ENCODE assay signal across 8 cellular contexts in the genomic region with DNA sequence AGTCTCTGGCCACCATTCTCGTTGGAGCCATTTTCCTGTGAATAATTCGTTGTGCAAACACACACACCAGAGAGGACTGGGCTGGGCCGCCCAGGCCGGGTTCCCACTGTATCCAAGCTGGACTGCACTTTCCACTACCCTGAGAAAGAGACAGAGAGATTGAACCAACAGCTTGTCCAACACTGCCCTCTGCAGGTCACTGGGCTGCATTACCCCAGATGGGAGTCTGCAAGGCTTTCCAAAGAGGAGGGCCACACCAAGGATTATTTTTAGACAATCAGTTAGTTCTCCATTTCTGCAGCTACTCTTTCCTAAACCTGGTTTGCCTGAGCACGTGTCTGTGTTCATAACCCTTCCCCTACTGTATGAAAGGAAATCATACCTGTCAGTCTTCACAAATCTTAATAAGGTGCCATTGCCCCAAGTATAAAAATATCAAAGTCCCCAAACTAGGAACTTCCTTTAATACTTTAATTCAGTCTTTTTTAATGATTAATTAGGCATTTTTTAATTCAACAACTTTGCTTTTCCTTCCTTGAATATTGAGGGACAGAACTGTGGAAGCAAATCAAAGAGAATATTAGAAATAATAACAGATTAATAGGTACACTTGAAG. TPM values are rescaled to one million over a fixed set of nuclear protein-coding genes. Genes with fewer than 3 reads are reported as not detected.
DNase-seq lines count a peak whose midpoint lies in the region; ATAC-seq and TF ChIP-seq lines count a peak whose summit lies in the region.

No MANE protein-coding gene starts in this region.

- DNase-seq in ELR (ENCODE audit: low read depth) (peak; percentile 84), HFFc6 (peak; percentile 78), NCI-H146 treated with DMSO at 0.1 percent for 48 hours (lab: John Stamatoyannopoulos, UW; ENCODE audit: unreplicated experiment) (peak; percentile 19), T-helper 22 cell (ENCODE audit: low read depth) (peak; percentile 32), ascending aorta (ENCODE audit: low spot score in 2 of 2) (peak; percentile 45 to 95), hepatocyte (ENCODE audit: low spot score) (peak; percentile 91), sciatic nerve (ENCODE audit: low spot score) (peak; percentile 94)

- H3K9me3 ChIP-seq in ascending aorta (no peaks in the 10 kb centered on the region), hepatocyte (ENCODE audit: low read depth) (no peaks in the 10 kb centered on the region)

- H3K27ac Mint-ChIP-seq in HFFc6 = no peak overlapping the region

- no peaks in the 10 kb centered on the region; the same call in 1 of the 2 replicates for H3K27me3 Mint-ChIP-seq in HFFc6 (ENCODE audit: insufficient read depth)

- TF ChIP-seq CTCF in HFFc6 (IDR thresholded peaks at IDR 0.05) (peak; percentile 99), ascending aorta (IDR thresholded peaks at IDR 0.05) (peak; percentile 96 to 97 (median 96)), hepatocyte (IDR thresholded peaks at IDR 0.05; ENCODE audit: poor library complexity) (peak; percentile 96)

- whole genome bisulfite sequencing in hepatocyte (ENCODE audit: low lambda C conversion rate, missing lambda C conversion rate) = 7% methylated on average over 5 of the region's 5 CpGs

- H3K36me3 Mint-ChIP-seq in HFFc6 (ENCODE audit: low read depth) = no peaks in the 10 kb centered on the region

- H3K4me1 ChIP-seq in ascending aorta (peaks cover 3 to 30% of the 10 kb centered on the region in 2 donors), hepatocyte (ENCODE audit: insufficient read depth) (peaks cover 4% of the 10 kb centered on the region)

- ATAC-seq in sciatic nerve (peak; percentile 95), GM21381 (IDR thresholded peaks at IDR 0.05; ENCODE audit: unreplicated experiment) (no peak)

- no peaks in the 10 kb centered on the region for H3K27me3 ChIP-seq in ascending aorta
- H3K27me3 ChIP-seq in hepatocyte = no peaks in the 10 kb centered on the region

- H4K20me1 ChIP-seq in hepatocyte (ENCODE audit: insufficient read depth, poor library complexity, severe bottlenecking) = no peaks in the 10 kb centered on the region

- peaks cover 31% of the 10 kb centered on the region for H3K4me1 Mint-ChIP-seq in HFFc6 (ENCODE audit: low read depth)

- H3K9me2 ChIP-seq in hepatocyte (replicated peaks; ENCODE audit: insufficient read depth) = no peaks in the 10 kb centered on the region

- no peak overlapping the region for H3K4me2 ChIP-seq in hepatocyte

- H3K4me3 ChIP-seq in ascending aorta = no peak overlapping the region
- H3K4me3 ChIP-seq in hepatocyte = no peak overlapping the region

- no peak overlapping the region for H3K4me3 Mint-ChIP-seq in HFFc6

- no peaks in the 10 kb centered on the region for H3K9me3 Mint-ChIP-seq in HFFc6

- intact Hi-C loops in ascending aorta (cut with DNase I) = loop anchor here (1.0 to 10.0 kb wide), 4 partner anchors 44 to 704 kb away; no protein-coding TSS in a partner anchor
- intact Hi-C loops in sciatic nerve (cut with DNase I) = loop anchor here (5.0 kb wide), 2 partner anchors 42 to 87 kb away; no protein-coding TSS in a partner anchor

- H3K36me3 ChIP-seq in ascending aorta (no peaks in the 10 kb centered on the region), hepatocyte (replicated peaks; ENCODE audit: insufficient read depth, low read depth) (no peaks in the 10 kb centered on the region)

- H2AFZ ChIP-seq in hepatocyte = peak overlapping the region; percentile 11

- peak overlapping the region; percentile 69 to 73 for H3K27ac ChIP-seq in ascending aorta
- H3K27ac ChIP-seq in hepatocyte = no peak overlapping the region

- H3K79me2 ChIP-seq in hepatocyte = no peaks in the 10 kb centered on the region

RNA-seq across cellular contexts. Expression of a gene that starts 13.3 kb away (rescaled TPM):
- total RNA-seq in HFFc6 (2021; fragmentation: NEBNext Ultra II Directional; extraction: Animal tissue kit (Norgen Biotek cat#: 25700)) = 10 to 100 TPM; 34.2 to 42.4 (median 37.2) TPM
- total RNA-seq in ascending aorta (23.5 TPM), hepatocyte (0.08 and 0.23 TPM in 2 replicates), sciatic nerve (316 TPM)
- 0.27 TPM in 1 of 2 replicates, not detected in the other for polyA plus RNA-seq in hepatocyte

Comparison
In these comparisons a context has a peak if more than half of its experiments do, and no peak if none do; other contexts are left out.
1. DNase-seq: peak in every context shown above with its lines; median percentile 94 in sciatic nerve; 91 in hepatocyte; 84 in ELR; 78 in HFFc6; 70 in ascending aorta; 32 in T-helper 22 cell; 19 in NCI-H146 treated with DMSO at 0.1 percent for 48 hours.
2. RNA of a gene that starts 13.3 kb away (total RNA-seq): 316 TPM in sciatic nerve (single experiment), 34.2 to 42.4 TPM in HFFc6 and 23.5 TPM in ascending aorta (single experiment); 0.08 to 0.23 TPM in hepatocyte; every median in the first group is over 10 times any median in the second.
3. Peak in every context shown above with its lines, with median percentiles within 50 percentile points of each other: CTCF ChIP-seq.